Comparison of ENCODE assay signal across 1 cellular context in genomic region chr14:23022849-23023499, GRCh38.
TF ChIP-seq lines count a peak whose summit lies in the region.

No MANE protein-coding gene starts in this region.

TF ChIP-seq in IMR-90, 13 proteins besides CTCF, POLR2A, EP300 and RAD21:
- TF ChIP-seq CEBPB (IDR thresholded peaks at IDR 0.05; ENCODE audit: low read depth, low read length) = no peak
- no peak for TF ChIP-seq FOS (IDR thresholded peaks at IDR 0.05; ENCODE audit: low read depth, low read length)
- TF ChIP-seq NFE2L2 (IDR thresholded peaks at IDR 0.05; ENCODE audit: low read depth, low read length) = no peak
- TF ChIP-seq BHLHE40 (IDR thresholded peaks at IDR 0.05; ENCODE audit: low read depth, low read length) = no peak
- TF ChIP-seq MAFK (IDR thresholded peaks at IDR 0.05; ENCODE audit: low read depth, low read length) = no peak
- TF ChIP-seq USF2 (IDR thresholded peaks at IDR 0.05; ENCODE audit: low read depth, low read length) = no peak
